In the genomic region with DNA sequence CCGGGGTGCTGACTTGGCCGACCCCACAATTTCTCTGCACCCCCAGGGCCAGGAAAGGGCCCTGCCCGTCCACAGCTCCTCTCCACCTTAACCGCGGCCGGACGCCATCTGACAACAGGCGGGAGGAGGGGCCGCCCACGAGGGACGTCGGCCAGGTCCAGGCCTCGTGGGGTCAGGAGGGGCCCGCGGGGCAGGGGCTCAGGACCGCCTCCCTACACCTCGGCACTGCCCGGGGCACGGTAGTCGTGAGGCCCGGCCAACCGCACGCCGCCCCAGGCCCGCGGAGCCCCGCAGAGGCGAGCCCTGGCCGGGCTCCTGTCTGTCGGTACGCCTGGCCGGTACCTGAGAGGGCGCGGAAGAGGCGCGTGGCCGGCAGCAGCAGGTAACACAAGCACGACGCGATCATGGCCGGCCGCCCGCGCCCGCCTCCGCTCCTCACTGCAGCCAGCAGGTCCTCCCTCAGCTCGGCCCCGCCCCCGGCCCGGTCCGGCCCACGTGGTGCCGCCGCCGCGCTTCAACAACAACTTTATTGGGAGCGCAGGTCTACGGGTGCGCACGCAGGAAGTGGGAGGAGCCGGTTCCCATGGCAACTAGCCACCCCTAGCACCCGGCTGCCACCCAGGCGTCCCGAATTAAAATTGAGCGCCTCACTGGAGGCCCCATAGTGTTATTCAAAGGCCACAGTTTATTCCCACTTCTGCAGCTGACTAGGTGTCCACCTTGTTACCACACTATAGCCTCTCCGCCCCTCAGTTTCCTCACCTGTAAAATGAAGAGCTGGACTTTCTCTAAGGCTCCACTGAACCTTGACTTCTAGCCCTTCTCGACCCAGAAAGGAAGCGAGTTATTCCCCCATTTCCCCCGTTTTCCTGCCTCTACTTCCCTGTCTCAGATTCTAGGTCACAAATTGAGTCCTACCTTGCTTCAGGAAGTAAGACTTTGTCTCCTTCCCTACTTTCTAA, we compare ENCODE assay signal across 8 cellular contexts. TPM values are rescaled to one million over a fixed set of nuclear protein-coding genes. Genes with fewer than 3 reads are reported as not detected.
DNase-seq lines count a peak whose midpoint lies in the region; ATAC-seq and TF ChIP-seq lines count a peak whose summit lies in the region.

Gene ANGEL1, minus strand, starts transcription at position 461 of the 962 bp plus-strand sequence. Its CDS starts 55 bp downstream, at position 406.

- peak within 1 kb of the TSS; percentile 90 to 96 for H3K4me3 Mint-ChIP-seq in CD14-positive monocyte

- DNase-seq in CD14-positive monocyte (ENCODE audit: low spot score), result peak; percentile 96
- DNase-seq in NCI-H82 (lab: John Stamatoyannopoulos, UW), result peak; percentile 95
- DNase-seq in activated CD4-positive, alpha-beta T cell treated with anti-CD3 and anti-CD28 coated beads, Interleukin-2, amount 50 U/mL, for 48 hours, result peak; percentile 97 to 98
- DNase-seq in dermis blood vessel endothelial cell, result peak; percentile 96
- DNase-seq in left lung, result peak; percentile 96 to 99
- DNase-seq in stimulated activated CD4-positive, alpha-beta T cell treated with anti-CD3 and anti-CD28 coated beads, Interleukin-2, amount 100 ng/mL, for 4 hours (ENCODE audit: low read depth), result peak; percentile 95

- peaks cover 0 to 14% of the 10 kb centered on the region in 2 donors for H3K36me3 ChIP-seq in left lung

- intact Hi-C loops in CD14-positive monocyte (cut with micrococcal nuclease), result loop anchor here in 1 of 2 donors (10.0 kb wide), 1 partner anchor 52 kb away; no protein-coding TSS in a partner anchor
- intact Hi-C loops in left lung (cut with DNase I), result no loop called here

- no peaks in the 10 kb centered on the region for H3K27me3 ChIP-seq in left lung

- H3K27ac Mint-ChIP-seq in CD14-positive monocyte, result peak within 1 kb of the TSS; percentile 47 to 91 (median 85)

- no peaks in the 10 kb centered on the region for H3K9me3 ChIP-seq in left lung

- peaks cover 21% of the 10 kb centered on the region for H3K4me1 Mint-ChIP-seq in CD14-positive monocyte

- H3K27ac ChIP-seq in left lung, result peak within 1 kb of the TSS; percentile 82 to 85

- TF ChIP-seq CTCF in CD14-positive monocyte (IDR thresholded peaks at IDR 0.05), result no peak
- no peak for TF ChIP-seq CTCF in left lung (IDR thresholded peaks at IDR 0.05)

- peaks cover 0 to 3% (median 3%) of the 10 kb centered on the region in 3 donors for H3K27me3 Mint-ChIP-seq in CD14-positive monocyte (ENCODE audit: low read depth in 3 of 3)

- peak; percentile 88 for ATAC-seq in GM19438 (IDR thresholded peaks at IDR 0.05; ENCODE audit: low read depth, unreplicated experiment)
- ATAC-seq in HG03575 (IDR thresholded peaks at IDR 0.05; ENCODE audit: extremely low read depth, insufficient number of reproducible peaks, low FRiP score, unreplicated experiment), result peak; percentile 44
- peak; percentile 95 for ATAC-seq in left lung

- no peaks in the 10 kb centered on the region for H3K9me3 Mint-ChIP-seq in CD14-positive monocyte

- H3K4me3 ChIP-seq in left lung, result peak within 1 kb of the TSS; percentile 91 to 93

- peaks cover 5 to 23% of the 10 kb centered on the region in 2 donors for H3K4me1 ChIP-seq in left lung

- peaks cover 20 to 21% of the 10 kb centered on the region in 2 donors for H3K36me3 Mint-ChIP-seq in CD14-positive monocyte

RNA-seq across cellular contexts. Expression of gene ANGEL1, which starts in this region (rescaled TPM):
- 1 to 10 TPM; 8.1 to 8.5 TPM for polyA plus RNA-seq in CD14-positive monocyte
- total RNA-seq in dermis blood vessel endothelial cell (9.4 and 10.4 TPM in 2 replicates), left lung (10 to 100 TPM; 18.9 to 21.3 TPM)

Comparison
In these comparisons a context has a peak if more than half of its experiments do, and no peak if none do; other contexts are left out.
1. Peak in every context shown above with its lines: DNase-seq, ATAC-seq, H3K4me3 ChIP-seq and H3K27ac ChIP-seq.
2. ATAC-seq: peak in every context shown above with its lines; median percentile 95 in left lung; 88 in GM19438; 44 in HG03575.